In the genomic region with DNA sequence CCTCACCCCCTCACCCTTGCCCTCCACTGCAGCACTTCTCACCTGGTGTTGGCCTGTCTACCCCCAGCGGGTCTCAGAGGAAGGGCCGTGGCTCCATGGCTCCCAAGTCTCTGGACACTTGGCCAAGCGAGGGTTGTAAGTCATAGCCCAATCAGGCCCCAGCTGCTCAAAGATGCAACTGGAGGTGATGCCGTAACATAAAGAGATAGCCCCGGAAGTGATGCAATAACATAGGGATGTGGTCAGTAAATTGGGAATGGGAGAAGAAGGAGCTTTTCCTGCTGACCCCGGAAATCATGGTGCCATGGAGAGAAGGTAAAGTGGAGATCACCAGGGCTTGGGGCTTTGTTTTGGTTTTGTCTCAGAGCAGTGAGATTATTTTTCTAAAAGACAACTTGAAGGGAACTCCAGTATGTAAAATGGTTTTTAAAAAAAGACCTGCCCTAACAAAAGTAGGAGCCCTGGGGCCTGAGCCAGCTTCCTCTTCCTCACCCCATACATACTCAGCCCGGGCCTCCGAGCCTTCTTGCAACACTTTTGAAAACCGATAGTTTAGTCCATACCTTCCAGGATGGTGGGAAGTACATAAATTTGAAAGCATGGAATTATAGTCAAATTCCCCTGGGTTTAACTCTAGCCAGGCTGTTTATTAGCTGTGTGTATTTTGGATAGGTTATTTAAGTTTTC, we compare ENCODE assay signal across 1 cellular context.
TF ChIP-seq lines count a peak whose summit lies in the region.

No MANE protein-coding gene starts in this region.

TF ChIP-seq in K562, 482 proteins besides CTCF, POLR2A, EP300 and RAD21 (continued from another document):
- TF ChIP-seq, protein P1, sequence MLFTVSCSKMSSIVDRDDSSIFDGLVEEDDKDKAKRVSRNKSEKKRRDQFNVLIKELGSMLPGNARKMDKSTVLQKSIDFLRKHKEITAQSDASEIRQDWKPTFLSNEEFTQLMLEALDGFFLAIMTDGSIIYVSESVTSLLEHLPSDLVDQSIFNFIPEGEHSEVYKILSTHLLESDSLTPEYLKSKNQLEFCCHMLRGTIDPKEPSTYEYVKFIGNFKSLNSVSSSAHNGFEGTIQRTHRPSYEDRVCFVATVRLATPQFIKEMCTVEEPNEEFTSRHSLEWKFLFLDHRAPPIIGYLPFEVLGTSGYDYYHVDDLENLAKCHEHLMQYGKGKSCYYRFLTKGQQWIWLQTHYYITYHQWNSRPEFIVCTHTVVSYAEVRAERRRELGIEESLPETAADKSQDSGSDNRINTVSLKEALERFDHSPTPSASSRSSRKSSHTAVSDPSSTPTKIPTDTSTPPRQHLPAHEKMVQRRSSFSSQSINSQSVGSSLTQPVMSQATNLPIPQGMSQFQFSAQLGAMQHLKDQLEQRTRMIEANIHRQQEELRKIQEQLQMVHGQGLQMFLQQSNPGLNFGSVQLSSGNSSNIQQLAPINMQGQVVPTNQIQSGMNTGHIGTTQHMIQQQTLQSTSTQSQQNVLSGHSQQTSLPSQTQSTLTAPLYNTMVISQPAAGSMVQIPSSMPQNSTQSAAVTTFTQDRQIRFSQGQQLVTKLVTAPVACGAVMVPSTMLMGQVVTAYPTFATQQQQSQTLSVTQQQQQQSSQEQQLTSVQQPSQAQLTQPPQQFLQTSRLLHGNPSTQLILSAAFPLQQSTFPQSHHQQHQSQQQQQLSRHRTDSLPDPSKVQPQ (CRISPR knock-in tag; IDR thresholded peaks at IDR 0.05; ENCODE audit: borderline replicate concordance), result no peak
- TF ChIP-seq HDAC8 (tag; IDR thresholded peaks at IDR 0.05) (no peak), ZNF583 (CRISPR knock-in tag; IDR thresholded peaks at IDR 0.05) (peak; percentile 59; the same call in 1 of the 2 replicates), CREM (IDR thresholded peaks at IDR 0.05; ENCODE audit: low read depth) (peak; percentile 56; the same call in 1 of the 2 replicates), CREB1 (IDR thresholded peaks at IDR 0.05) (no peak), CREB1 (CRISPR knock-in tag; IDR thresholded peaks at IDR 0.05) (no peak), JUND (IDR thresholded peaks at IDR 0.05; ENCODE audit: borderline replicate concordance, low read depth, low read length) (0 out of 2 replicates have a peak, but pooled peaks have one; percentile 13), JUND (tag; IDR thresholded peaks at IDR 0.05; ENCODE audit: borderline replicate concordance, low read depth, low read length) (no peak), CEBPG (CRISPR knock-in tag; IDR thresholded peaks at IDR 0.05) (peak; percentile 79), CEBPG (tag; conservative IDR thresholded peaks at IDR 0.05 in 1 of 2, IDR thresholded peaks at IDR 0.05 in 1 of 2) (peak; percentile 74 to 96), CTBP1 (IDR thresholded peaks at IDR 0.05; ENCODE audit: borderline replicate concordance) (peak; percentile 44; the same call in 1 of the 2 replicates), GABPB1 (CRISPR knock-in tag; IDR thresholded peaks at IDR 0.05) (peak; percentile 60; the same call in 1 of the 2 replicates), TRIM24 (IDR thresholded peaks at IDR 0.05) (peak; percentile 42 to 46; a peak in 2 of 4 replicates), MAZ (CRISPR knock-in tag; conservative IDR thresholded peaks at IDR 0.05 in 1 of 2, IDR thresholded peaks at IDR 0.05 in 1 of 2) (no peak), BACH1 (tag; IDR thresholded peaks at IDR 0.05) (0 out of 2 replicates have a peak, but pooled peaks have one; percentile 24), CXXC5 (CRISPR knock-in tag; IDR thresholded peaks at IDR 0.05) (peak; percentile 30; the same call in 1 of the 2 replicates), ZSCAN32 (CRISPR knock-in tag; IDR thresholded peaks at IDR 0.05) (0 out of 2 replicates have a peak, but pooled peaks have one; percentile 63), SNRNP70 (optimal IDR thresholded peaks at IDR 0.05; ENCODE audit: low read depth, low read length) (no peak), PTBP1 (IDR thresholded peaks at IDR 0.05; ENCODE audit: low read depth, low read length) (no peak), CEBPB (tag; IDR thresholded peaks at IDR 0.05) (peak; percentile 82), STAT5B (CRISPR knock-in tag; IDR thresholded peaks at IDR 0.05) (no peak), ZNF274 (IDR thresholded peaks at IDR 0.05; ENCODE audit: borderline replicate concordance, low read depth, low read length) (no peak), SMAD4 (CRISPR knock-in tag; conservative IDR thresholded peaks at IDR 0.05) (0 out of 2 replicates have a peak, but pooled peaks have one; percentile 33), MCM5 (IDR thresholded peaks at IDR 0.05; ENCODE audit: low read depth) (no peak), U2AF2 (optimal IDR thresholded peaks at IDR 0.05; ENCODE audit: low read depth, low read length) (no peak), ZNF766 (CRISPR knock-in tag; conservative IDR thresholded peaks at IDR 0.05) (no peak), ETV1 (tag; conservative IDR thresholded peaks at IDR 0.05; ENCODE audit: low read depth) (peak; percentile 72), GABPA (tag; conservative IDR thresholded peaks at IDR 0.05; ENCODE audit: low read depth) (peak; percentile 85)
- TF ChIP-seq, protein P2, sequence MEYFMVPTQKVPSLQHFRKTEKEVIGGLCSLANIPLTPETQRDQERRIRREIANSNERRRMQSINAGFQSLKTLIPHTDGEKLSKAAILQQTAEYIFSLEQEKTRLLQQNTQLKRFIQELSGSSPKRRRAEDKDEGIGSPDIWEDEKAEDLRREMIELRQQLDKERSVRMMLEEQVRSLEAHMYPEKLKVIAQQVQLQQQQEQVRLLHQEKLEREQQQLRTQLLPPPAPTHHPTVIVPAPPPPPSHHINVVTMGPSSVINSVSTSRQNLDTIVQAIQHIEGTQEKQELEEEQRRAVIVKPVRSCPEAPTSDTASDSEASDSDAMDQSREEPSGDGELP (CRISPR knock-in tag; IDR thresholded peaks at IDR 0.05; ENCODE audit: borderline replicate concordance), result peak; percentile 20; the same call in 1 of the 2 replicates
- TF ChIP-seq, protein P3, sequence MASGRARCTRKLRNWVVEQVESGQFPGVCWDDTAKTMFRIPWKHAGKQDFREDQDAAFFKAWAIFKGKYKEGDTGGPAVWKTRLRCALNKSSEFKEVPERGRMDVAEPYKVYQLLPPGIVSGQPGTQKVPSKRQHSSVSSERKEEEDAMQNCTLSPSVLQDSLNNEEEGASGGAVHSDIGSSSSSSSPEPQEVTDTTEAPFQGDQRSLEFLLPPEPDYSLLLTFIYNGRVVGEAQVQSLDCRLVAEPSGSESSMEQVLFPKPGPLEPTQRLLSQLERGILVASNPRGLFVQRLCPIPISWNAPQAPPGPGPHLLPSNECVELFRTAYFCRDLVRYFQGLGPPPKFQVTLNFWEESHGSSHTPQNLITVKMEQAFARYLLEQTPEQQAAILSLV (tag; IDR thresholded peaks at IDR 0.05), result peak; percentile 75
- TF ChIP-seq, protein P4, sequence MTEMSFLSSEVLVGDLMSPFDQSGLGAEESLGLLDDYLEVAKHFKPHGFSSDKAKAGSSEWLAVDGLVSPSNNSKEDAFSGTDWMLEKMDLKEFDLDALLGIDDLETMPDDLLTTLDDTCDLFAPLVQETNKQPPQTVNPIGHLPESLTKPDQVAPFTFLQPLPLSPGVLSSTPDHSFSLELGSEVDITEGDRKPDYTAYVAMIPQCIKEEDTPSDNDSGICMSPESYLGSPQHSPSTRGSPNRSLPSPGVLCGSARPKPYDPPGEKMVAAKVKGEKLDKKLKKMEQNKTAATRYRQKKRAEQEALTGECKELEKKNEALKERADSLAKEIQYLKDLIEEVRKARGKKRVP (CRISPR knock-in tag; IDR thresholded peaks at IDR 0.05), result peak; percentile 85
- TF ChIP-seq, protein P5, sequence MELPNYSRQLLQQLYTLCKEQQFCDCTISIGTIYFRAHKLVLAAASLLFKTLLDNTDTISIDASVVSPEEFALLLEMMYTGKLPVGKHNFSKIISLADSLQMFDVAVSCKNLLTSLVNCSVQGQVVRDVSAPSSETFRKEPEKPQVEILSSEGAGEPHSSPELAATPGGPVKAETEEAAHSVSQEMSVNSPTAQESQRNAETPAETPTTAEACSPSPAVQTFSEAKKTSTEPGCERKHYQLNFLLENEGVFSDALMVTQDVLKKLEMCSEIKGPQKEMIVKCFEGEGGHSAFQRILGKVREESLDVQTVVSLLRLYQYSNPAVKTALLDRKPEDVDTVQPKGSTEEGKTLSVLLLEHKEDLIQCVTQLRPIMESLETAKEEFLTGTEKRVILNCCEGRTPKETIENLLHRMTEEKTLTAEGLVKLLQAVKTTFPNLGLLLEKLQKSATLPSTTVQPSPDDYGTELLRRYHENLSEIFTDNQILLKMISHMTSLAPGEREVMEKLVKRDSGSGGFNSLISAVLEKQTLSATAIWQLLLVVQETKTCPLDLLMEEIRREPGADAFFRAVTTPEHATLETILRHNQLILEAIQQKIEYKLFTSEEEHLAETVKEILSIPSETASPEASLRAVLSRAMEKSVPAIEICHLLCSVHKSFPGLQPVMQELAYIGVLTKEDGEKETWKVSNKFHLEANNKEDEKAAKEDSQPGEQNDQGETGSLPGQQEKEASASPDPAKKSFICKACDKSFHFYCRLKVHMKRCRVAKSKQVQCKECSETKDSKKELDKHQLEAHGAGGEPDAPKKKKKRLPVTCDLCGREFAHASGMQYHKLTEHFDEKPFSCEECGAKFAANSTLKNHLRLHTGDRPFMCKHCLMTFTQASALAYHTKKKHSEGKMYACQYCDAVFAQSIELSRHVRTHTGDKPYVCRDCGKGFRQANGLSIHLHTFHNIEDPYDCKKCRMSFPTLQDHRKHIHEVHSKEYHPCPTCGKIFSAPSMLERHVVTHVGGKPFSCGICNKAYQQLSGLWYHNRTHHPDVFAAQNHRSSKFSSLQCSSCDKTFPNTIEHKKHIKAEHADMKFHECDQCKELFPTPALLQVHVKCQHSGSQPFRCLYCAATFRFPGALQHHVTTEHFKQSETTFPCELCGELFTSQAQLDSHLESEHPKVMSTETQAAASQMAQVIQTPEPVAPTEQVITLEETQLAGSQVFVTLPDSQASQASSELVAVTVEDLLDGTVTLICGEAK (IDR thresholded peaks at IDR 0.05), result peak; percentile 72; the same call in 1 of the 2 replicates
- TF ChIP-seq, protein P5 (CRISPR knock-in tag; IDR thresholded peaks at IDR 0.05), result no peak
- TF ChIP-seq, protein P6, sequence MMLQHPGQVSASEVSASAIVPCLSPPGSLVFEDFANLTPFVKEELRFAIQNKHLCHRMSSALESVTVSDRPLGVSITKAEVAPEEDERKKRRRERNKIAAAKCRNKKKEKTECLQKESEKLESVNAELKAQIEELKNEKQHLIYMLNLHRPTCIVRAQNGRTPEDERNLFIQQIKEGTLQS (IDR thresholded peaks at IDR 0.05), result peak; percentile 88
- TF ChIP-seq, protein P6 (CRISPR knock-in tag; conservative IDR thresholded peaks at IDR 0.05), result no peak
- TF ChIP-seq, protein P7, sequence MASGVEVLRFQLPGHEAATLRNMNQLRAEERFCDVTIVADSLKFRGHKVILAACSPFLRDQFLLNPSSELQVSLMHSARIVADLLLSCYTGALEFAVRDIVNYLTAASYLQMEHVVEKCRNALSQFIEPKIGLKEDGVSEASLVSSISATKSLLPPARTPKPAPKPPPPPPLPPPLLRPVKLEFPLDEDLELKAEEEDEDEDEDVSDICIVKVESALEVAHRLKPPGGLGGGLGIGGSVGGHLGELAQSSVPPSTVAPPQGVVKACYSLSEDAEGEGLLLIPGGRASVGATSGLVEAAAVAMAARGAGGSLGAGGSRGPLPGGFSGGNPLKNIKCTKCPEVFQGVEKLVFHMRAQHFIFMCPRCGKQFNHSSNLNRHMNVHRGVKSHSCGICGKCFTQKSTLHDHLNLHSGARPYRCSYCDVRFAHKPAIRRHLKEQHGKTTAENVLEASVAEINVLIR (CRISPR knock-in tag; IDR thresholded peaks at IDR 0.05), result peak; percentile 46; the same call in 1 of the 2 replicates
